Comparison of ENCODE assay signal across 10 cellular contexts in the genomic region with DNA sequence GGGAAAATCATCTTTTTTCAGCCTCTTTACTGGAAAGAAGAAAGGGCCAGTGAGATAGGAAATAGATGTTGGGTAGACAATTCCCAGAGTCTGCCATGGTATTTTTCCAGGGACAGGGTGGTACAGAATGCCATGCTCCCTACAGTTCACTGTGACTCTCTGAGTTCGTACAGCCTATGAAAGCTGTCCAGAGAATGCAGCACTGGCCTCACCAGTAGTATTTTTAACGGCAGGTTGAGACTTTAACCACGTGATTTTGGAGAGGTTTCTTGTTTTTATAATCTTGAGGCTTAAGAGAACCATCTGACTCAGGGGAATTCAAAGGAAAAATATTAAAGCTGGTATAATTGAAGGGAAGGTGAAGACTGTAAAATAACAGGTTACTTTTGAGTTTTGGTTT.
"Had no signal": no experiment of that assay in that cellular context is flagged by ENCODE, and none has a peak within 500 bp of the region (broad histone marks: within the 10 kb centered on the region; RNA-seq: fewer than 3 reads in every experiment).

No MANE protein-coding gene starts in this region.

- H3K9me3 Mint-ChIP-seq: HFFc6, IgD-negative memory B cell had no signal

- H3K9me3 ChIP-seq: HAP-1 had no signal

- ATAC-seq: HCT116, HepG2 had no signal

- DNase-seq: GM23248, GOT3, H7, HFFc6, KG1 had no signal

- H3K4me1 ChIP-seq: HAP-1 had no signal

- H3K4me3 ChIP-seq: GM23248, HAP-1 had no signal

- H3K36me3 ChIP-seq: HAP-1 had no signal

- H3K27ac Mint-ChIP-seq: HFFc6, IgD-negative memory B cell had no signal

- H3K4me3 Mint-ChIP-seq: HFFc6, IgD-negative memory B cell had no signal

- H3K27ac ChIP-seq: GM23248, HL-60 had no signal

- H3K4me1 Mint-ChIP-seq: IgD-negative memory B cell had no signal
